Comparison of ENCODE assay signal across 12 cellular contexts in genomic region chr10:35416628-35417625, GRCh38.
A peak's percentile ranks its signal among the peaks of the same experiment; 100 is the strongest.
DNase-seq lines count a peak whose midpoint lies in the region; ATAC-seq and TF ChIP-seq lines count a peak whose summit lies in the region.
"Had no signal": no experiment of that assay in that cellular context is flagged by ENCODE, and none has a peak within 500 bp of the region (broad histone marks: within the 10 kb centered on the region; RNA-seq: fewer than 3 reads in every experiment).

No MANE protein-coding gene starts in this region.

- DNase-seq in NCI-H1930 (lab: John Stamatoyannopoulos, UW) = peak; percentile 0 to 11
- DNase-seq in caudate nucleus (lab: John Stamatoyannopoulos, UW) = no peak
- DNase-seq in sigmoid colon = peak; percentile 52
- DNase-seq in T-helper 2 cell treated with Interferon-gamma antibody and Interleukin-4, amounts not matched to agents 5 μg/mL and 100 μg/mL, for 36 hours (ENCODE audit: low spot score) = no peak
- DNase-seq in putamen (ENCODE audit: low spot score) = no peak
- no peak for DNase-seq in breast epithelium (ENCODE audit: low spot score in 2 of 2)
- DNase-seq: GF-D8; small intestine; stimulated activated naive CD4-positive, alpha-beta T cell treated with Interleukin-2 at 50 U/mL for 16 hours; T1000 had no signal

- H3K27me3 Mint-ChIP-seq in T-helper 2 cell treated with Interferon-gamma antibody and Interleukin-4, amounts not matched to agents 5 μg/mL and 100 μg/mL, for 36 hours (ENCODE audit: low read depth) = no peaks in the 10 kb centered on the region

- H3K27me3 ChIP-seq in sigmoid colon = no peaks in the 10 kb centered on the region
- H3K27me3 ChIP-seq in breast epithelium = no peaks in the 10 kb centered on the region

- peaks cover 10% of the 10 kb centered on the region for H3K4me1 Mint-ChIP-seq in T-helper 2 cell treated with Interferon-gamma antibody and Interleukin-4, amounts not matched to agents 5 μg/mL and 100 μg/mL, for 36 hours (ENCODE audit: low read depth)

- TF ChIP-seq POLR2A in sigmoid colon (IDR thresholded peaks at IDR 0.05) (no peak), breast epithelium (IDR thresholded peaks at IDR 0.05) (no peak)

- H3K36me3 ChIP-seq in sigmoid colon (no peaks in the 10 kb centered on the region), breast epithelium (no peaks in the 10 kb centered on the region)

- intact Hi-C loops in sigmoid colon (cut with DNase I) = no loop called here
- intact Hi-C loops in breast epithelium (cut with DNase I; ENCODE audit: low total_unique reads) = no loop called here

- WGBS in sigmoid colon, 2 donors = 67 to 75% methylated on average over 9 of the region's 9 CpGs

- TF ChIP-seq EP300 in sigmoid colon (IDR thresholded peaks at IDR 0.05) = no peak

- H3K4me3 ChIP-seq in sigmoid colon (no peak overlapping the region), breast epithelium (no peak overlapping the region)

- H3K27ac Mint-ChIP-seq in T-helper 2 cell treated with Interferon-gamma antibody and Interleukin-4, amounts not matched to agents 5 μg/mL and 100 μg/mL, for 36 hours = no peak overlapping the region

- H3K9me3 ChIP-seq in sigmoid colon = no peaks in the 10 kb centered on the region
- no peaks in the 10 kb centered on the region for H3K9me3 ChIP-seq in breast epithelium

- H3K4me1 ChIP-seq in sigmoid colon (peaks cover 0 to 81% (median 66%) of the 10 kb centered on the region in 4 donors), breast epithelium (peaks cover 0 to 8% of the 10 kb centered on the region in 2 donors)

- TF ChIP-seq CTCF in sigmoid colon (IDR thresholded peaks at IDR 0.05) (no peak), breast epithelium (IDR thresholded peaks at IDR 0.05) (no peak)

- no peaks in the 10 kb centered on the region for H3K9me3 Mint-ChIP-seq in T-helper 2 cell treated with Interferon-gamma antibody and Interleukin-4, amounts not matched to agents 5 μg/mL and 100 μg/mL, for 36 hours

- no peaks in the 10 kb centered on the region for H3K36me3 Mint-ChIP-seq in T-helper 2 cell treated with Interferon-gamma antibody and Interleukin-4, amounts not matched to agents 5 μg/mL and 100 μg/mL, for 36 hours (ENCODE audit: low read depth)

- no peak overlapping the region for H3K4me3 Mint-ChIP-seq in T-helper 2 cell treated with Interferon-gamma antibody and Interleukin-4, amounts not matched to agents 5 μg/mL and 100 μg/mL, for 36 hours

- H3K27ac ChIP-seq in caudate nucleus (ENCODE audit: low read depth, low read length) (peak overlapping the region; percentile 63), sigmoid colon (peak overlapping the region; percentile 47 to 71 (median 50)), breast epithelium (no peak overlapping the region)

- ATAC-seq in GM19463 (IDR thresholded peaks at IDR 0.05; ENCODE audit: unreplicated experiment) = peak; percentile 52
- ATAC-seq in HG02642 (IDR thresholded peaks at IDR 0.05; ENCODE audit: poor library complexity, unreplicated experiment) = no peak

Comparison
In these comparisons a context has a peak if more than half of its experiments do, and no peak if none do; other contexts are left out.
1. DNase-seq: peak in NCI-H1930 (2 of 2) and sigmoid colon (single experiment); none in caudate nucleus (0 of 61), T-helper 2 cell treated with Interferon-gamma antibody and Interleukin-4, amounts not matched to agents 5 μg/mL and 100 μg/mL, for 36 hours (single experiment), putamen (single experiment) and breast epithelium (0 of 2).
2. H3K27ac ChIP-seq: peak in caudate nucleus (single experiment) and sigmoid colon (4 of 4); none in breast epithelium (0 of 2).